9 cellular contexts compared by ENCODE assay signal in genomic region chr5:90557871-90558270, GRCh38. TPM values are rescaled to one million over a fixed set of nuclear protein-coding genes. Genes with fewer than 3 reads are reported as not detected.
A peak's percentile ranks its signal among the peaks of the same experiment; 100 is the strongest.
DNase-seq lines count a peak whose midpoint lies in the region; ATAC-seq, FAIRE-seq and TF ChIP-seq lines count a peak whose summit lies in the region.
"Had no signal": no experiment of that assay in that cellular context is flagged by ENCODE, and none has a peak within 500 bp of the region (broad histone marks: within the 10 kb centered on the region; RNA-seq: fewer than 3 reads in every experiment).

No MANE protein-coding gene starts in this region.

- no peaks in the 10 kb centered on the region for H3K36me3 ChIP-seq in SK-N-SH (replicated peaks in 1 of 2; ENCODE audit: control insufficient read depth in 1 of 2, insufficient read depth in 2 of 2, low read length in 1 of 2)
- H3K36me3 ChIP-seq in skeletal muscle satellite cell (ENCODE audit: insufficient read depth, low read length), result no peaks in the 10 kb centered on the region

- WGBS in SK-N-SH (ENCODE audit: low lambda C conversion rate), result 7% methylated on average over 3 of the region's 3 CpGs

- H3K9me3 Mint-ChIP-seq in WTC11 (no peaks in the 10 kb centered on the region), glutamatergic neuron (ENCODE audit: unreplicated experiment) (peaks cover 2% of the 10 kb centered on the region)
- H3K9me3 Mint-ChIP-seq: dendritic cell treated with granulocyte-macrophage colony-stimulating factor and Interleukin-4, amounts not matched to agents 40 ng/mL and 50 ng/mL, for 4 days had no signal

- peak overlapping the region; percentile 97 for H3K27ac Mint-ChIP-seq in WTC11
- no peak overlapping the region for H3K27ac Mint-ChIP-seq in glutamatergic neuron (ENCODE audit: unreplicated experiment)
- H3K27ac Mint-ChIP-seq: dendritic cell treated with granulocyte-macrophage colony-stimulating factor and Interleukin-4, amounts not matched to agents 40 ng/mL and 50 ng/mL, for 4 days had no signal

- peak overlapping the region; percentile 92 for H3K4me3 Mint-ChIP-seq in WTC11
- H3K4me3 Mint-ChIP-seq in glutamatergic neuron (ENCODE audit: unreplicated experiment), result peak overlapping the region; percentile 98

- H4K20me1 ChIP-seq in SK-N-SH (ENCODE audit: insufficient read depth), result no peaks in the 10 kb centered on the region

- H3K4me1 ChIP-seq in SK-N-SH (ENCODE audit: control insufficient read depth in 1 of 2, insufficient read depth in 2 of 2, low read depth in 1 of 2, low read length in 1 of 2), result no peaks in the 10 kb centered on the region; a peak in 2 of 4 replicates
- peaks cover 9% of the 10 kb centered on the region for H3K4me1 ChIP-seq in skeletal muscle satellite cell (ENCODE audit: control insufficient read depth, insufficient read depth, low read length)

- H3K27me3 ChIP-seq in SK-N-SH (ENCODE audit: insufficient read depth), result peaks cover 37% of the 10 kb centered on the region
- H3K27me3 ChIP-seq in skeletal muscle satellite cell (ENCODE audit: control insufficient read depth, insufficient read depth, low read length), result peaks cover 90% of the 10 kb centered on the region

- no peak for TF ChIP-seq RAD21 in SK-N-SH (IDR thresholded peaks at IDR 0.05; ENCODE audit: low read length)

- no peak for FAIRE-seq in GM12892 (lab: Jason Lieb, UNC)

- POLR2A ChIA-PET in SK-N-SH (lab: Yijun Ruan, JAX) (no interaction called here), WTC11 (lab: Charles Lee) (interaction anchor here (0.9 kb wide), 1 partner anchor 83 kb away, joined by 3 read pairs; the partner anchor contains the start of genes MBLAC2 and POLR3G)

- H3K4me3 ChIP-seq in SK-N-SH (ENCODE audit: low read depth in 2 of 2, low read length in 1 of 2) (peak overlapping the region; percentile 53 to 65; a peak in 3 of 4 replicates), skeletal muscle satellite cell (ENCODE audit: low read length) (no peak overlapping the region)

- no peak for TF ChIP-seq POLR2A in GM12892 (IDR thresholded peaks at IDR 0.05; ENCODE audit: low read depth, low read length)

- CTCF ChIA-PET in SK-N-SH (lab: Yijun Ruan, JAX), result interaction anchor here (1.1 to 2.0 kb wide), 4 partner anchors 12 to 226 kb away, joined by 3 to 6 read pairs (median 5); no protein-coding TSS in a partner anchor
- CTCF ChIA-PET in WTC11 (lab: Charles Lee), result no interaction called here

- H3K36me3 Mint-ChIP-seq in WTC11, result no peaks in the 10 kb centered on the region
- H3K36me3 Mint-ChIP-seq in glutamatergic neuron (ENCODE audit: unreplicated experiment), result no peaks in the 10 kb centered on the region

- H3K9me3 ChIP-seq in SK-N-SH (no peaks in the 10 kb centered on the region), skeletal muscle satellite cell (replicated peaks; ENCODE audit: low read length) (no peaks in the 10 kb centered on the region)

- DNase-seq in SK-N-SH, result no peak
- DNase-seq in WTC11 (ENCODE audit: low spot score), result no peak
- DNase-seq in glutamatergic neuron, result no peak
- DNase-seq in amniotic stem cell (lab: John Stamatoyannopoulos, UW), result no peak
- DNase-seq in GM12892 (ENCODE audit: insufficient read length), result no peak

- no peaks in the 10 kb centered on the region for H3F3A ChIP-seq in SK-N-SH (replicated peaks; ENCODE audit: insufficient read depth)

- H3K9me2 ChIP-seq in SK-N-SH, result no peaks in the 10 kb centered on the region

- no peaks in the 10 kb centered on the region for H3K79me2 ChIP-seq in SK-N-SH (ENCODE audit: insufficient read depth)

- no peak for TF ChIP-seq EP300 in SK-N-SH (IDR thresholded peaks at IDR 0.05; ENCODE audit: borderline replicate concordance in 1 of 2, low read depth in 1 of 2, low read length in 1 of 2)

- no peak overlapping the region; a peak in 1 of 4 replicates for H3K27ac ChIP-seq in SK-N-SH (ENCODE audit: low read depth in 2 of 2, low read length in 1 of 2)

- H3K9ac ChIP-seq in SK-N-SH, result no peak overlapping the region
- no peak overlapping the region for H3K9ac ChIP-seq in skeletal muscle satellite cell (ENCODE audit: low read depth, low read length)

- H3K4me1 Mint-ChIP-seq in WTC11 (peaks cover 72% of the 10 kb centered on the region), glutamatergic neuron (ENCODE audit: low read depth, unreplicated experiment) (peaks cover 9% of the 10 kb centered on the region)

- TF ChIP-seq CTCF in SK-N-SH (IDR thresholded peaks at IDR 0.05) (no peak), WTC11 (IDR thresholded peaks at IDR 0.05) (no peak), glutamatergic neuron (IDR thresholded peaks at IDR 0.05; ENCODE audit: partially characterized antibody, unreplicated experiment) (no peak)

- ATAC-seq in SK-N-SH treated with all-trans-retinoic acid at 6 μM for 48 hours (no peak), WTC11 (no peak), HG03280 (IDR thresholded peaks at IDR 0.05; ENCODE audit: unreplicated experiment) (no peak)

- H3K4me2 ChIP-seq in SK-N-SH (peak overlapping the region; percentile 80), skeletal muscle satellite cell (ENCODE audit: low read length) (peak overlapping the region; percentile 77)

- H2AFZ ChIP-seq in SK-N-SH (ENCODE audit: low read depth), result no peak overlapping the region; the same call in 1 of the 2 replicates

- H3K27me3 Mint-ChIP-seq in WTC11 (ENCODE audit: low read depth) (no peaks in the 10 kb centered on the region), glutamatergic neuron (ENCODE audit: unreplicated experiment) (peaks cover 2% of the 10 kb centered on the region)

TF ChIP-seq in SK-N-SH treated with all-trans-retinoic acid at 6 μM for 48 hours, 23 proteins besides CTCF, POLR2A, EP300 and RAD21 (continues in another document):
- TF ChIP-seq PATZ1 (CRISPR knock-in tag; IDR thresholded peaks at IDR 0.05; ENCODE audit: borderline replicate concordance), result no peak
- no peak for TF ChIP-seq ARNTL (CRISPR knock-in tag; IDR thresholded peaks at IDR 0.05; ENCODE audit: borderline replicate concordance, low read depth)

TF ChIP-seq in WTC11, 78 proteins besides CTCF, POLR2A, EP300 and RAD21 (continues in another document):
- TF ChIP-seq GTF2I (CRISPR knock-in tag; conservative IDR thresholded peaks at IDR 0.05) (no peak), ZBTB43 (CRISPR knock-in tag; IDR thresholded peaks at IDR 0.05) (no peak), MLX (CRISPR knock-in tag; IDR thresholded peaks at IDR 0.05) (no peak), FOXP4 (CRISPR knock-in tag; IDR thresholded peaks at IDR 0.05) (no peak)

RNA-seq across cellular contexts. Expression of gene ADGRV1, which starts 0.7 kb away (rescaled TPM):
- polyA plus RNA-seq in SK-N-SH (2012; rRNA removed), result 0.23 and 0.49 TPM in 2 replicates
- polyA plus RNA-seq in SK-N-SH (2012; cell fraction: cytosol; rRNA removed), result 0.35 and 0.41 TPM in 2 replicates
- polyA plus RNA-seq in SK-N-SH (2012; cell fraction: nucleus; rRNA removed), result 0.35 and 0.38 TPM in 2 replicates
- total RNA-seq in WTC11 (2021) (69.5 to 74.5 TPM (median 69.8 TPM) in 3 replicates), glutamatergic neuron (ENCODE audit: unreplicated experiment) (18.2 TPM)
- 0.25 TPM in 1 of 2 replicates, not detected in the other for total RNA-seq in skeletal muscle satellite cell (2012; rRNA removed)
- polyA plus RNA-seq in GM12892 (2012; ENCODE audit: missing spikeins), result 0.64 TPM

RNA-seq across cellular contexts. Expression of gene LYSMD3, which starts 28.5 kb away (rescaled TPM):
- 5.2 and 6.7 TPM in 2 replicates for polyA plus RNA-seq in SK-N-SH (2012; rRNA removed)
- 7.4 and 7.5 TPM in 2 replicates for polyA plus RNA-seq in SK-N-SH (2012; cell fraction: cytosol; rRNA removed)
- polyA plus RNA-seq in SK-N-SH (2012; cell fraction: nucleus; rRNA removed), result 2.4 and 4.0 TPM in 2 replicates
- 13.4 to 15.8 TPM (median 14.8 TPM) in 3 replicates for total RNA-seq in WTC11 (2021)
- total RNA-seq in glutamatergic neuron (ENCODE audit: unreplicated experiment), result 7.8 TPM
- total RNA-seq in skeletal muscle satellite cell (2012; rRNA removed), result 14.0 and 16.7 TPM in 2 replicates
- 7.3 TPM for polyA plus RNA-seq in GM12892 (2012; ENCODE audit: missing spikeins)
